13 cellular contexts compared by ENCODE assay signal in genomic region chr6:46013639-46014038, GRCh38. TPM values are rescaled to one million over a fixed set of nuclear protein-coding genes. Genes with fewer than 3 reads are reported as not detected.
DNase-seq lines count a peak whose midpoint lies in the region; ATAC-seq and TF ChIP-seq lines count a peak whose summit lies in the region.
"Had no signal": no experiment of that assay in that cellular context is flagged by ENCODE, and none has a peak within 500 bp of the region (broad histone marks: within the 10 kb centered on the region; RNA-seq: fewer than 3 reads in every experiment).

No MANE protein-coding gene starts in this region.

- no peaks in the 10 kb centered on the region for H4K20me1 ChIP-seq in H9 (ENCODE audit: control insufficient read depth, insufficient read depth, insufficient read length)

- CTCF ChIA-PET in HEK293T (lab: Yijun Ruan, JAX), result no interaction called here

- no peak overlapping the region for H2BK5ac ChIP-seq in H9 (ENCODE audit: insufficient read length, low read length)

- H3K56ac ChIP-seq in H9 (ENCODE audit: insufficient read length, low read depth, low read length), result no peak overlapping the region

- no peak overlapping the region for H3K9ac ChIP-seq in H9 (ENCODE audit: extremely low read depth, insufficient read length, low read length)

- H2AK5ac ChIP-seq in H9 (ENCODE audit: insufficient read length, low read length), result no peak overlapping the region

- peaks cover 0 to 4% (median 0%) of the 10 kb centered on the region in 7 donors for H3K9me3 Mint-ChIP-seq in CD4-positive, CD25-positive, alpha-beta regulatory T cell
- H3K9me3 Mint-ChIP-seq in H9 (peaks cover 0 to 6% of the 10 kb centered on the region in 2 experiments; a peak in 3 of 5 replicates), nephron progenitor cell (peaks cover 17% of the 10 kb centered on the region)
- no peaks in the 10 kb centered on the region for H3K9me3 Mint-ChIP-seq in effector memory CD8-positive, alpha-beta T cell

- no peak overlapping the region for H3K23ac ChIP-seq in H9 (ENCODE audit: insufficient read length, low read depth, low read length)

- no peak overlapping the region for H2AFZ ChIP-seq in H9 (ENCODE audit: low read length)

- no peak for ATAC-seq in CD4-positive, CD25-positive, alpha-beta regulatory T cell (ENCODE audit: low read depth in 2 of 2)
- ATAC-seq in effector memory CD8-positive, alpha-beta T cell (replicated peaks), result no peak
- no peak for ATAC-seq in GM21717 (IDR thresholded peaks at IDR 0.05; ENCODE audit: unreplicated experiment)

- POLR2A ChIA-PET in HEK293T (lab: Yijun Ruan, JAX), result no interaction called here

- peaks cover 29% of the 10 kb centered on the region for H3K27me3 Mint-ChIP-seq in CD4-positive, CD25-positive, alpha-beta regulatory T cell
- H3K27me3 Mint-ChIP-seq in H9 (ENCODE audit: low read depth) (peaks cover 61% of the 10 kb centered on the region), nephron progenitor cell (ENCODE audit: low read depth, poor library complexity) (peaks cover 86% of the 10 kb centered on the region)
- H3K27me3 Mint-ChIP-seq in effector memory CD8-positive, alpha-beta T cell, result peaks cover 0 to 14% of the 10 kb centered on the region in 2 donors

- H3T11ph ChIP-seq in H9 (ENCODE audit: low read length), result no peak overlapping the region

- peaks cover 16% of the 10 kb centered on the region for H3K23me2 ChIP-seq in H9 (ENCODE audit: insufficient read length, low read depth, low read length, poor library complexity, severe bottlenecking)

- H2BK12ac ChIP-seq in H9 (ENCODE audit: insufficient read length, low read depth, low read length), result no peak overlapping the region

- no peak overlapping the region for H4K91ac ChIP-seq in H9 (ENCODE audit: insufficient read length, low read depth, low read length)

- no peaks in the 10 kb centered on the region for H3K79me1 ChIP-seq in H9 (ENCODE audit: insufficient read depth, low read depth, low read length, poor library complexity, severe bottlenecking)

- H3K4ac ChIP-seq in H9 (ENCODE audit: low read depth, low read length), result no peak overlapping the region

- H3K36me3 Mint-ChIP-seq in CD4-positive, CD25-positive, alpha-beta regulatory T cell, result no peaks in the 10 kb centered on the region
- H3K36me3 Mint-ChIP-seq in H9 (ENCODE audit: insufficient read depth in 1 of 3, low read depth in 3 of 3) (no peaks in the 10 kb centered on the region; a peak in 1 of 7 replicates), nephron progenitor cell (ENCODE audit: low read depth) (no peaks in the 10 kb centered on the region)
- peaks cover 9% of the 10 kb centered on the region for H3K36me3 Mint-ChIP-seq in effector memory CD8-positive, alpha-beta T cell (ENCODE audit: insufficient read depth)

- H4K5ac ChIP-seq in H9 (ENCODE audit: insufficient read length, low read depth, low read length), result no peak overlapping the region

- H2BK15ac ChIP-seq in H9 (ENCODE audit: low read depth, low read length), result no peak overlapping the region

- peak overlapping the region; percentile 82 for H3K4me2 ChIP-seq in H9 (ENCODE audit: insufficient read depth, insufficient read length, low read length)

- H3K27me3 ChIP-seq in CD4-positive, CD25-positive, alpha-beta regulatory T cell (ENCODE audit: control insufficient read depth, insufficient read depth, low read length), result peaks cover 17% of the 10 kb centered on the region
- H3K27me3 ChIP-seq in H9 (ENCODE audit: insufficient read depth, low read length), result peaks cover 11% of the 10 kb centered on the region; the same call in 1 of the 2 replicates

- peak overlapping the region; percentile 85 to 96 (median 89) for H3K4me3 Mint-ChIP-seq in CD4-positive, CD25-positive, alpha-beta regulatory T cell
- H3K4me3 Mint-ChIP-seq in H9 (peak overlapping the region; percentile 4 to 83; a peak in 2 of 5 replicates), nephron progenitor cell (peak overlapping the region; percentile 77)
- H3K4me3 Mint-ChIP-seq in effector memory CD8-positive, alpha-beta T cell, result peak overlapping the region; percentile 84 to 92

- no peaks in the 10 kb centered on the region for H3K36me3 ChIP-seq in CD4-positive, CD25-positive, alpha-beta regulatory T cell (ENCODE audit: control insufficient read depth, insufficient read depth, low read length)

- H3K4me1 Mint-ChIP-seq in CD4-positive, CD25-positive, alpha-beta regulatory T cell, result peaks cover 34 to 59% (median 50%) of the 10 kb centered on the region in 4 donors
- H3K4me1 Mint-ChIP-seq in H9 (peaks cover 28 to 31% of the 10 kb centered on the region in 2 experiments), nephron progenitor cell (peaks cover 24% of the 10 kb centered on the region)
- H3K4me1 Mint-ChIP-seq in effector memory CD8-positive, alpha-beta T cell (ENCODE audit: low read depth in 2 of 2), result peaks cover 47 to 59% of the 10 kb centered on the region in 2 donors

- H2BK120ac ChIP-seq in H9 (ENCODE audit: low read depth, low read length, poor library complexity, severe bottlenecking), result no peak overlapping the region

- H4K8ac ChIP-seq in H9 (replicated peaks; ENCODE audit: insufficient read length, low read depth, low read length), result no peak overlapping the region

- H3K18ac ChIP-seq in H9 (ENCODE audit: insufficient read length, low read depth, low read length), result no peak overlapping the region

- no peaks in the 10 kb centered on the region for H3K79me2 ChIP-seq in H9 (ENCODE audit: insufficient read depth, low read length)

- no peak for TF ChIP-seq CTCF in H9 (conservative IDR thresholded peaks at IDR 0.05)
- TF ChIP-seq CTCF in nephron progenitor cell (IDR thresholded peaks at IDR 0.05), result no peak

- peak overlapping the region; percentile 90 for H3K4me3 ChIP-seq in CD4-positive, CD25-positive, alpha-beta regulatory T cell (ENCODE audit: low read depth, low read length)

- H3K9me3 ChIP-seq in CD4-positive, CD25-positive, alpha-beta regulatory T cell (ENCODE audit: control insufficient read depth in 2 of 2, low read length in 2 of 2), result peaks cover 0 to 3% of the 10 kb centered on the region in 2 experiments
- H3K9me3 ChIP-seq in H9 (ENCODE audit: control insufficient read depth, low read depth, low read length), result peaks cover 6% of the 10 kb centered on the region

- no peak overlapping the region for H3K14ac ChIP-seq in H9 (ENCODE audit: insufficient read depth, low read length)

- WGBS in H9 (ENCODE audit: extremely low coverage, insufficient read length, low lambda C conversion rate), result no CpG with 5 or more reads among the region's 4 CpGs

- no peak overlapping the region for H2BK20ac ChIP-seq in H9 (ENCODE audit: low read depth, low read length, poor library complexity, severe bottlenecking)

- H3K27ac ChIP-seq in CD4-positive, CD25-positive, alpha-beta regulatory T cell (ENCODE audit: insufficient read depth, low read length, poor library complexity, severe bottlenecking), result peak overlapping the region; percentile 50
- H3K27ac ChIP-seq in H9 (ENCODE audit: insufficient read length, low read depth, low read length), result no peak overlapping the region

- peaks cover 57% of the 10 kb centered on the region for H3K4me1 ChIP-seq in CD4-positive, CD25-positive, alpha-beta regulatory T cell (ENCODE audit: control insufficient read depth, insufficient read depth, low read length, poor library complexity, severe bottlenecking)
- H3K4me1 ChIP-seq in H9 (ENCODE audit: insufficient read depth, low read length), result peaks cover 8% of the 10 kb centered on the region; the same call in 1 of the 2 replicates

- H3K27ac Mint-ChIP-seq in CD4-positive, CD25-positive, alpha-beta regulatory T cell, result peak overlapping the region; percentile 74 to 83 (median 83)
- H3K27ac Mint-ChIP-seq in H9 (no peak overlapping the region), nephron progenitor cell (no peak overlapping the region)
- H3K27ac Mint-ChIP-seq in effector memory CD8-positive, alpha-beta T cell, result peak overlapping the region; percentile 84 to 94

- DNase-seq in CD4-positive, CD25-positive, alpha-beta regulatory T cell, result no peak
- DNase-seq in H9, result no peak
- no peak for DNase-seq in effector memory CD8-positive, alpha-beta T cell
- DNase-seq in nephron progenitor cell, result no peak
- DNase-seq in GM03348 (ENCODE audit: low spot score), result no peak
- no peak for DNase-seq in superior temporal gyrus (ENCODE audit: extremely low spot score)
- no peak for DNase-seq in HEK293T (ENCODE audit: extremely low spot score)
- DNase-seq: activated CD4-positive, CD25-positive, alpha-beta regulatory T cell; activated naive CD4-positive, alpha-beta T cell; C1 segment of cervical spinal cord; HCEC 1CT; stimulated activated CD4-positive, alpha-beta T cell treated with anti-CD3 and anti-CD28 coated beads, Interleukin-2, amount 100 ng/mL, for 48 hours had no signal

TF ChIP-seq in HEK293T, 16 proteins besides CTCF, POLR2A, EP300 and RAD21:
- TF ChIP-seq ELF4 (IDR thresholded peaks at IDR 0.05), result no peak
- no peak for TF ChIP-seq ARNT (IDR thresholded peaks at IDR 0.05)
- TF ChIP-seq SUZ12 (IDR thresholded peaks at IDR 0.05), result no peak
- no peak for TF ChIP-seq L3MBTL2 (conservative IDR thresholded peaks at IDR 0.05)
- no peak for TF ChIP-seq NFRKB (IDR thresholded peaks at IDR 0.05)
- TF ChIP-seq FOXA1 (IDR thresholded peaks at IDR 0.05), result no peak
- TF ChIP-seq FOXM1 (IDR thresholded peaks at IDR 0.05; ENCODE audit: borderline replicate concordance), result no peak
- TF ChIP-seq TARDBP (IDR thresholded peaks at IDR 0.05), result no peak
- no peak for TF ChIP-seq LEF1 (IDR thresholded peaks at IDR 0.05; ENCODE audit: borderline replicate concordance)
- no peak for TF ChIP-seq BHLHE40 (IDR thresholded peaks at IDR 0.05; ENCODE audit: borderline replicate concordance)
- TF ChIP-seq FOXK2 (IDR thresholded peaks at IDR 0.05), result no peak
- TF ChIP-seq PKNOX1 (IDR thresholded peaks at IDR 0.05), result no peak
- TF ChIP-seq HDGF (IDR thresholded peaks at IDR 0.05; ENCODE audit: borderline replicate concordance), result no peak
- TF ChIP-seq CTBP1 (IDR thresholded peaks at IDR 0.05; ENCODE audit: borderline replicate concordance), result no peak
- TF ChIP-seq ZNF384 (IDR thresholded peaks at IDR 0.05), result no peak
- no peak for TF ChIP-seq SP1 (IDR thresholded peaks at IDR 0.05)

RNA-seq across cellular contexts. Expression of gene CLIC5, which starts 2.0 kb away (rescaled TPM):
- 4.7 TPM for total RNA-seq in CD4-positive, CD25-positive, alpha-beta regulatory T cell
- polyA plus RNA-seq in CD4-positive, CD25-positive, alpha-beta regulatory T cell, result 1 to 10 TPM in 3 of 4 donors, under 1 TPM in 1; 0.76 to 2.7 (median 1.8) TPM
- 0.15 and 0.20 TPM in 2 replicates for total RNA-seq in H9 (2021)

Comparison
In these comparisons a context has a peak if more than half of its experiments do, and no peak if none do; other contexts are left out.
1. H3K27ac Mint-ChIP-seq: peak in CD4-positive, CD25-positive, alpha-beta regulatory T cell (3 of 3) and effector memory CD8-positive, alpha-beta T cell (2 of 2); none in H9 (0 of 3) and nephron progenitor cell (single experiment).
2. Peak in every context shown above with its lines, with median percentiles within 50 percentile points of each other: H3K4me3 Mint-ChIP-seq.